In genomic region chr20:63241272-63241671, GRCh38 we compare ENCODE assay signal across 21 cellular contexts. TPM values are rescaled to one million over a fixed set of nuclear protein-coding genes. Genes with fewer than 3 reads are reported as not detected.
DNase-seq lines count a peak whose midpoint lies in the region; ATAC-seq, FAIRE-seq and TF ChIP-seq lines count a peak whose summit lies in the region.
"Had no signal": no experiment of that assay in that cellular context is flagged by ENCODE, and none has a peak within 500 bp of the region (broad histone marks: within the 10 kb centered on the region; RNA-seq: fewer than 3 reads in every experiment).

No MANE protein-coding gene starts in this region.

- H3K27ac ChIP-seq in HepG2 (ENCODE audit: extremely low read length, insufficient read depth, low read length) (no peak overlapping the region), right lobe of liver (no peak overlapping the region), thyroid gland (peak overlapping the region in 2 of 3 donors; percentile 22 to 38), left ventricle myocardium inferior (replicated peaks) (no peak overlapping the region)
- H3K27ac ChIP-seq: GM23248, RWPE1 had no signal

- TF ChIP-seq EP300 in HepG2 (IDR thresholded peaks at IDR 0.05; ENCODE audit: low read depth in 2 of 2, low read length in 2 of 2) (no peak), HepG2 (CRISPR knock-in tag; IDR thresholded peaks at IDR 0.05; ENCODE audit: borderline replicate concordance) (no peak)

- intact Hi-C loops in HepG2 (cut with micrococcal nuclease; ENCODE audit: unreplicated experiment) (loop anchor here (10.0 kb wide), 1 partner anchor 186 kb away; no protein-coding TSS in a partner anchor), right lobe of liver (cut with DNase I) (no loop called here), thyroid gland (cut with DNase I) (no loop called here), left ventricle myocardium inferior (cut with micrococcal nuclease) (no loop called here)

- TF ChIP-seq CTCF in HepG2 (CRISPR knock-in tag; IDR thresholded peaks at IDR 0.05) (no peak; the same call in 1 of the 2 replicates), right lobe of liver (IDR thresholded peaks at IDR 0.05) (no peak), thyroid gland (IDR thresholded peaks at IDR 0.05) (no peak), left ventricle myocardium inferior (IDR thresholded peaks at IDR 0.05; ENCODE audit: borderline replicate concordance) (no peak)

- H3K79me2 ChIP-seq in HepG2 (ENCODE audit: insufficient read depth, low read length): no peaks in the 10 kb centered on the region

- BruUV-seq in HepG2 (replicated peaks; lab: Mats Ljungman, UMichigan): no TSS peak

- H3K27me3 ChIP-seq in HepG2 (ENCODE audit: control insufficient read depth in 1 of 2, insufficient read depth in 2 of 2, low read length in 2 of 2): peaks cover 21 to 76% of the 10 kb centered on the region in 2 experiments
- H3K27me3 ChIP-seq in right lobe of liver: no peaks in the 10 kb centered on the region
- no peaks in the 10 kb centered on the region for H3K27me3 ChIP-seq in thyroid gland
- peaks cover 76% of the 10 kb centered on the region for H3K27me3 ChIP-seq in left ventricle myocardium inferior (ENCODE audit: low read depth)
- H3K27me3 ChIP-seq: BE2C had no signal

- H3K36me3 Mint-ChIP-seq in activated T-cell treated with anti-CD3 and anti-CD28 coated beads, Interleukin-2, amount 50 U/mL, for 72 hours (ENCODE audit: insufficient read depth in 2 of 2): no peaks in the 10 kb centered on the region
- H3K36me3 Mint-ChIP-seq: CD8-positive, alpha-beta T cell had no signal

- ATAC-seq in HepG2 (peak; percentile 11; the same call in 1 of the 3 replicates), right lobe of liver (no peak)
- ATAC-seq in activated T-cell treated with anti-CD3 and anti-CD28 coated beads, Interleukin-2, amount 50 U/mL, for 72 hours (replicated peaks in 1 of 2): no peak
- ATAC-seq: CD8-positive, alpha-beta T cell had no signal

- H2AFZ ChIP-seq in HepG2 (ENCODE audit: low read length): no peak overlapping the region
- H2AFZ ChIP-seq: GM23248 had no signal

- CTCF ChIA-PET in HepG2 (lab: Yijun Ruan, JAX; ENCODE audit: low intra/inter-chr PET ratio, low total read pairs): no interaction called here

- no peaks in the 10 kb centered on the region; the same call in 1 of the 2 replicates for H4K20me1 ChIP-seq in HepG2 (ENCODE audit: insufficient read depth, low read length)

- TF ChIP-seq POLR2A in HepG2 (IDR thresholded peaks at IDR 0.05; ENCODE audit: insufficient read depth in 1 of 2, low read depth in 2 of 2, low read length in 2 of 2) (no peak), right lobe of liver (IDR thresholded peaks at IDR 0.05) (no peak), thyroid gland (IDR thresholded peaks at IDR 0.05) (no peak)

- peaks cover 30% of the 10 kb centered on the region for H3K4me1 ChIP-seq in HepG2 (ENCODE audit: insufficient read depth, low read length)
- H3K4me1 ChIP-seq in right lobe of liver: no peaks in the 10 kb centered on the region
- H3K4me1 ChIP-seq in thyroid gland: peaks cover 27 to 33% of the 10 kb centered on the region in 2 donors
- H3K4me1 ChIP-seq in left ventricle myocardium inferior: no peaks in the 10 kb centered on the region

- peaks cover 7% of the 10 kb centered on the region for H3K27me3 Mint-ChIP-seq in activated T-cell treated with anti-CD3 and anti-CD28 coated beads, Interleukin-2, amount 50 U/mL, for 72 hours (ENCODE audit: low read depth)

- H3K4me3 ChIP-seq in HepG2 (replicated peaks in 1 of 3; ENCODE audit: insufficient read depth in 1 of 3, low read depth in 2 of 3, low read length in 3 of 3) (no peak overlapping the region; a peak in 1 of 6 replicates), right lobe of liver (no peak overlapping the region), thyroid gland (replicated peaks in 1 of 3) (no peak overlapping the region), left ventricle myocardium inferior (no peak overlapping the region)
- H3K4me3 ChIP-seq: GM23248 had no signal

- POLR2A ChIA-PET in HepG2 (lab: Yijun Ruan, JAX): interaction anchor here (0.9 kb wide), 1 partner anchor 18 kb away, joined by 3 read pairs; no protein-coding TSS in a partner anchor

- no peak overlapping the region for H3K27ac Mint-ChIP-seq in activated T-cell treated with anti-CD3 and anti-CD28 coated beads, Interleukin-2, amount 50 U/mL, for 72 hours
- H3K27ac Mint-ChIP-seq: CD8-positive, alpha-beta T cell had no signal

- H3K9ac ChIP-seq in HepG2 (ENCODE audit: insufficient read depth, low read depth, low read length): peak overlapping the region; percentile 2; the same call in 1 of the 2 replicates
- H3K9ac ChIP-seq: GM23248 had no signal

- peak overlapping the region; percentile 26; the same call in 1 of the 2 replicates for H3K4me2 ChIP-seq in HepG2 (ENCODE audit: low read depth, low read length)

- H3K9me3 Mint-ChIP-seq in activated T-cell treated with anti-CD3 and anti-CD28 coated beads, Interleukin-2, amount 50 U/mL, for 72 hours: no peaks in the 10 kb centered on the region
- H3K9me3 Mint-ChIP-seq: CD8-positive, alpha-beta T cell had no signal

- no peak for DNase-seq in HepG2 (ENCODE audit: low spot score)
- DNase-seq in right lobe of liver: no peak
- peak; percentile 54 for DNase-seq in NCI-H2196 (lab: John Stamatoyannopoulos, UW; ENCODE audit: unreplicated experiment)
- peak; percentile 42 for DNase-seq in dermis blood vessel endothelial cell
- peak; percentile 84 to 90 for DNase-seq in thyroid gland
- no peak for DNase-seq in cortex of kidney (lab: John Stamatoyannopoulos, UW)
- no peak for DNase-seq in left ventricle myocardium inferior
- no peak for DNase-seq in activated T-cell treated with anti-CD3 and anti-CD28 coated beads, Interleukin-2, amount 50 U/mL, for 72 hours
- DNase-seq: 8988T; BE2C; CD8-positive, alpha-beta T cell; GM23248; HCEC 1CT; NCI-H1694 treated with DMSO at 0.1 percent for 48 hours; NCI-H446; NCI-H526 treated with DMSO at 0.1 percent for 48 hours; SIG-M5; T-helper 1 cell had no signal

- in situ Hi-C loops in HepG2 (cut with HindIII; ENCODE audit: extremely low pct_ligation_motif_present, low pct_unique_long_range_greater_than_20kb): no loop called here

- no peak for FAIRE-seq in HepG2 (lab: Jason Lieb, UNC)
- FAIRE-seq: D721Med, G401.6 had no signal

- TF ChIP-seq RAD21 in HepG2 (CRISPR knock-in tag; IDR thresholded peaks at IDR 0.05): no peak

- WGBS in HepG2 (ENCODE audit: low lambda C conversion rate): under 1% methylated on average over 11 of the region's 11 CpGs
- 35% methylated on average over 8 of the region's 11 CpGs for WGBS in right lobe of liver (ENCODE audit: insufficient coverage, low coverage, low lambda C conversion rate, missing lambda C conversion rate)
- 12 to 14% methylated on average over 5 to 11 of the region's 11 CpGs for WGBS in thyroid gland, 2 donors

- H3K4me1 Mint-ChIP-seq in activated T-cell treated with anti-CD3 and anti-CD28 coated beads, Interleukin-2, amount 50 U/mL, for 72 hours (ENCODE audit: low read depth): no peaks in the 10 kb centered on the region

- H3K36me3 ChIP-seq in HepG2 (replicated peaks in 1 of 2; ENCODE audit: control insufficient read depth in 1 of 2, insufficient read depth in 2 of 2, low read length in 2 of 2) (no peaks in the 10 kb centered on the region), right lobe of liver (no peaks in the 10 kb centered on the region), thyroid gland (no peaks in the 10 kb centered on the region), left ventricle myocardium inferior (no peaks in the 10 kb centered on the region)
- H3K36me3 ChIP-seq: BE2C had no signal

- no peak overlapping the region for H3K4me3 Mint-ChIP-seq in activated T-cell treated with anti-CD3 and anti-CD28 coated beads, Interleukin-2, amount 50 U/mL, for 72 hours
- H3K4me3 Mint-ChIP-seq: CD8-positive, alpha-beta T cell had no signal

- H3K9me3 ChIP-seq in HepG2 (ENCODE audit: low read length): no peaks in the 10 kb centered on the region
- no peaks in the 10 kb centered on the region for H3K9me3 ChIP-seq in right lobe of liver
- H3K9me3 ChIP-seq in thyroid gland: no peaks in the 10 kb centered on the region
- no peaks in the 10 kb centered on the region for H3K9me3 ChIP-seq in left ventricle myocardium inferior (replicated peaks)
- H3K9me3 ChIP-seq: BE2C had no signal

RNA-seq across cellular contexts. Expression of gene BIRC7, which starts 5.6 kb away (rescaled TPM):
- total RNA-seq in HepG2 (2016; rRNA removed; fragmentation: Illumina TruSeq; extraction: Trizol) (0.20 and 0.27 TPM in 2 replicates), right lobe of liver (not detected), dermis blood vessel endothelial cell (not detected in 2 replicates), thyroid gland (not detected), left ventricle myocardium inferior (0.27 TPM)
- total RNA-seq in HepG2 (2016; cell fraction: cytosol; rRNA removed; fragmentation: Illumina TruSeq; extraction: Trizol; ENCODE audit: low read depth): not detected in 2 replicates
- 0.33 and 0.45 TPM in 2 replicates for total RNA-seq in HepG2 (2016; cell fraction: insoluble cytoplasmic fraction; rRNA removed; fragmentation: Illumina TruSeq; extraction: Trizol)
- 0.12 and 0.17 TPM in 2 replicates for total RNA-seq in HepG2 (2016; cell fraction: membrane; rRNA removed; fragmentation: Illumina TruSeq; extraction: Trizol)
- total RNA-seq in HepG2 (2016; cell fraction: nucleus; rRNA removed; fragmentation: Illumina TruSeq; extraction: Trizol): 0.28 and 0.53 TPM in 2 replicates
- 5.1 and 8.6 TPM in 2 replicates for polyA plus RNA-seq in HepG2 (2011; rRNA removed)
- polyA plus RNA-seq in HepG2 (2011; cell fraction: cytosol; rRNA removed): 4.3 and 7.9 TPM in 2 replicates
- 81.1 and 86.7 TPM in 2 replicates for polyA plus RNA-seq in HepG2 (2011; cell fraction: nucleus; rRNA removed)
- 2.6 and 6.6 TPM in 2 replicates for polyA plus RNA-seq in HepG2 (2012)
- 0.14 TPM in 1 of 2 replicates, not detected in the other for polyA plus RNA-seq in HepG2 (2016; cell fraction: cytosol; fragmentation: Illumina TruSeq; extraction: Trizol; ENCODE audit: low read depth)
- 0.37 TPM in 1 of 2 replicates, not detected in the other for polyA plus RNA-seq in HepG2 (2016; cell fraction: insoluble cytoplasmic fraction; fragmentation: Illumina TruSeq; extraction: Trizol; ENCODE audit: low read depth)
- polyA plus RNA-seq in HepG2 (2016; cell fraction: membrane; fragmentation: Illumina TruSeq; extraction: Trizol; ENCODE audit: low read depth): 0.29 TPM in 1 of 2 replicates, not detected in the other
- 0.62 and 0.85 TPM in 2 replicates for polyA plus RNA-seq in HepG2 (2016; cell fraction: nucleus; fragmentation: Illumina TruSeq; extraction: Trizol; ENCODE audit: insufficient read depth, low read depth)
- polyA minus RNA-seq in HepG2 (2011; rRNA and poly(A)+ RNA removed; ENCODE audit: low replicate concordance): 0.37 and 4.3 TPM in 2 replicates
- 2.0 and 2.2 TPM in 2 replicates for polyA minus RNA-seq in HepG2 (2011; cell fraction: cytosol; rRNA and poly(A)+ RNA removed)
- polyA minus RNA-seq in HepG2 (2011; cell fraction: nucleus; rRNA and poly(A)+ RNA removed): 6.4 and 9.9 TPM in 2 replicates
- under 1 TPM in 1 of 2 donors, not detected in 1; 0.74 TPM for total RNA-seq in activated T-cell treated with anti-CD3 and anti-CD28 coated beads, Interleukin-2, amount 50 U/mL, for 72 hours
- total RNA-seq: GM23248 had no signal
- polyA plus RNA-seq: GM23248 had no signal

RNA-seq across cellular contexts. Expression of gene NKAIN4, which starts 13.0 kb away (rescaled TPM):
- not detected in 2 replicates for total RNA-seq in HepG2 (2016; rRNA removed; fragmentation: Illumina TruSeq; extraction: Trizol)
- not detected in 2 replicates for total RNA-seq in HepG2 (2016; cell fraction: cytosol; rRNA removed; fragmentation: Illumina TruSeq; extraction: Trizol; ENCODE audit: low read depth)
- total RNA-seq in HepG2 (2016; cell fraction: insoluble cytoplasmic fraction; rRNA removed; fragmentation: Illumina TruSeq; extraction: Trizol): not detected in 2 replicates
- total RNA-seq in HepG2 (2016; cell fraction: membrane; rRNA removed; fragmentation: Illumina TruSeq; extraction: Trizol): not detected in 2 replicates
- not detected in 2 replicates for total RNA-seq in HepG2 (2016; cell fraction: nucleus; rRNA removed; fragmentation: Illumina TruSeq; extraction: Trizol)
- not detected in 2 replicates for polyA plus RNA-seq in HepG2 (2011; rRNA removed)
- polyA plus RNA-seq in HepG2 (2011; cell fraction: cytosol; rRNA removed): not detected in 2 replicates
- polyA plus RNA-seq in HepG2 (2011; cell fraction: nucleus; rRNA removed): not detected in 2 replicates
- polyA plus RNA-seq in HepG2 (2012): 0.27 TPM in 1 of 2 replicates, not detected in the other
- not detected in 2 replicates for polyA plus RNA-seq in HepG2 (2016; cell fraction: cytosol; fragmentation: Illumina TruSeq; extraction: Trizol; ENCODE audit: low read depth)
- not detected in 2 replicates for polyA plus RNA-seq in HepG2 (2016; cell fraction: insoluble cytoplasmic fraction; fragmentation: Illumina TruSeq; extraction: Trizol; ENCODE audit: low read depth)
- polyA plus RNA-seq in HepG2 (2016; cell fraction: membrane; fragmentation: Illumina TruSeq; extraction: Trizol; ENCODE audit: low read depth): not detected in 2 replicates
- polyA plus RNA-seq in HepG2 (2016; cell fraction: nucleus; fragmentation: Illumina TruSeq; extraction: Trizol; ENCODE audit: insufficient read depth, low read depth): not detected in 2 replicates
- not detected in 2 replicates for polyA minus RNA-seq in HepG2 (2011; rRNA and poly(A)+ RNA removed; ENCODE audit: low replicate concordance)
- not detected in 2 replicates for polyA minus RNA-seq in HepG2 (2011; cell fraction: cytosol; rRNA and poly(A)+ RNA removed)
- polyA minus RNA-seq in HepG2 (2011; cell fraction: nucleus; rRNA and poly(A)+ RNA removed): not detected in 2 replicates
- total RNA-seq in right lobe of liver: not detected
- total RNA-seq in dermis blood vessel endothelial cell: not detected in 2 replicates
- total RNA-seq in thyroid gland: 1 to 10 TPM in 1 of 4 donors, under 1 TPM in 2, not detected in 1; 0.45 to 5.5 (median 0.67) TPM
- total RNA-seq in left ventricle myocardium inferior: not detected
- total RNA-seq in activated T-cell treated with anti-CD3 and anti-CD28 coated beads, Interleukin-2, amount 50 U/mL, for 72 hours: not detected
- total RNA-seq: CD8-positive, alpha-beta T cell; GM23248 had no signal
- polyA plus RNA-seq: GM23248 had no signal

RNA-seq across cellular contexts. Expression of gene YTHDF1, which starts 25.3 kb away (rescaled TPM):
- total RNA-seq in HepG2 (2016; rRNA removed; fragmentation: Illumina TruSeq; extraction: Trizol): 37.7 and 39.8 TPM in 2 replicates
- total RNA-seq in HepG2 (2016; cell fraction: cytosol; rRNA removed; fragmentation: Illumina TruSeq; extraction: Trizol; ENCODE audit: low read depth): 15.1 and 15.2 TPM in 2 replicates
- 35.8 and 37.7 TPM in 2 replicates for total RNA-seq in HepG2 (2016; cell fraction: insoluble cytoplasmic fraction; rRNA removed; fragmentation: Illumina TruSeq; extraction: Trizol)
- 41.8 and 42.4 TPM in 2 replicates for total RNA-seq in HepG2 (2016; cell fraction: membrane; rRNA removed; fragmentation: Illumina TruSeq; extraction: Trizol)
- 28.2 and 31.2 TPM in 2 replicates for total RNA-seq in HepG2 (2016; cell fraction: nucleus; rRNA removed; fragmentation: Illumina TruSeq; extraction: Trizol)
- polyA plus RNA-seq in HepG2 (2011; rRNA removed): 34.5 and 36.4 TPM in 2 replicates
- 27.2 and 28.5 TPM in 2 replicates for polyA plus RNA-seq in HepG2 (2011; cell fraction: cytosol; rRNA removed)
- polyA plus RNA-seq in HepG2 (2011; cell fraction: nucleus; rRNA removed): 36.7 and 41.9 TPM in 2 replicates
- polyA plus RNA-seq in HepG2 (2012): 36.8 and 38.5 TPM in 2 replicates
- 9.5 and 11.3 TPM in 2 replicates for polyA plus RNA-seq in HepG2 (2016; cell fraction: cytosol; fragmentation: Illumina TruSeq; extraction: Trizol; ENCODE audit: low read depth)
- polyA plus RNA-seq in HepG2 (2016; cell fraction: insoluble cytoplasmic fraction; fragmentation: Illumina TruSeq; extraction: Trizol; ENCODE audit: low read depth): 51.6 and 60.0 TPM in 2 replicates
- 29.6 and 31.9 TPM in 2 replicates for polyA plus RNA-seq in HepG2 (2016; cell fraction: membrane; fragmentation: Illumina TruSeq; extraction: Trizol; ENCODE audit: low read depth)
- polyA plus RNA-seq in HepG2 (2016; cell fraction: nucleus; fragmentation: Illumina TruSeq; extraction: Trizol; ENCODE audit: insufficient read depth, low read depth): 75.9 and 78.1 TPM in 2 replicates
- 40.3 and 47.9 TPM in 2 replicates for polyA minus RNA-seq in HepG2 (2011; rRNA and poly(A)+ RNA removed; ENCODE audit: low replicate concordance)
- polyA minus RNA-seq in HepG2 (2011; cell fraction: cytosol; rRNA and poly(A)+ RNA removed): 30.1 and 32.4 TPM in 2 replicates
- polyA minus RNA-seq in HepG2 (2011; cell fraction: nucleus; rRNA and poly(A)+ RNA removed): 17.8 and 21.1 TPM in 2 replicates
- 10 to 100 TPM; 16.4 to 23.6 (median 21.1) TPM for total RNA-seq in right lobe of liver
- total RNA-seq in dermis blood vessel endothelial cell: 18.4 and 28.1 TPM in 2 replicates
- 10 to 100 TPM; 41.3 to 54.2 (median 43.4) TPM for total RNA-seq in thyroid gland
- total RNA-seq in left ventricle myocardium inferior: 22.2 TPM
- 10 to 100 TPM; 39.1 to 43.2 TPM for total RNA-seq in activated T-cell treated with anti-CD3 and anti-CD28 coated beads, Interleukin-2, amount 50 U/mL, for 72 hours

RNA-seq across cellular contexts. Expression of gene ARFGAP1, which starts 31.3 kb away (rescaled TPM):
- 51.4 and 132 TPM in 2 replicates for total RNA-seq in HepG2 (2016; rRNA removed; fragmentation: Illumina TruSeq; extraction: Trizol)
- 32.3 and 33.5 TPM in 2 replicates for total RNA-seq in HepG2 (2016; cell fraction: cytosol; rRNA removed; fragmentation: Illumina TruSeq; extraction: Trizol; ENCODE audit: low read depth)
- total RNA-seq in HepG2 (2016; cell fraction: insoluble cytoplasmic fraction; rRNA removed; fragmentation: Illumina TruSeq; extraction: Trizol): 44.4 and 147 TPM in 2 replicates
- total RNA-seq in HepG2 (2016; cell fraction: membrane; rRNA removed; fragmentation: Illumina TruSeq; extraction: Trizol): 36.6 and 38.2 TPM in 2 replicates
- 173 and 206 TPM in 2 replicates for total RNA-seq in HepG2 (2016; cell fraction: nucleus; rRNA removed; fragmentation: Illumina TruSeq; extraction: Trizol)
- polyA plus RNA-seq in HepG2 (2011; rRNA removed): 132 and 173 TPM in 2 replicates
- 40.1 and 86.0 TPM in 2 replicates for polyA plus RNA-seq in HepG2 (2011; cell fraction: cytosol; rRNA removed)
- polyA plus RNA-seq in HepG2 (2011; cell fraction: nucleus; rRNA removed): 1,804 and 3,077 TPM in 2 replicates
- polyA plus RNA-seq in HepG2 (2012): 112 and 149 TPM in 2 replicates
- polyA plus RNA-seq in HepG2 (2016; cell fraction: cytosol; fragmentation: Illumina TruSeq; extraction: Trizol; ENCODE audit: low read depth): 5.1 and 5.7 TPM in 2 replicates
- 47.2 and 54.2 TPM in 2 replicates for polyA plus RNA-seq in HepG2 (2016; cell fraction: insoluble cytoplasmic fraction; fragmentation: Illumina TruSeq; extraction: Trizol; ENCODE audit: low read depth)
- polyA plus RNA-seq in HepG2 (2016; cell fraction: membrane; fragmentation: Illumina TruSeq; extraction: Trizol; ENCODE audit: low read depth): 13.3 and 16.2 TPM in 2 replicates
- polyA plus RNA-seq in HepG2 (2016; cell fraction: nucleus; fragmentation: Illumina TruSeq; extraction: Trizol; ENCODE audit: insufficient read depth, low read depth): 572 and 622 TPM in 2 replicates
- 69.2 and 278 TPM in 2 replicates for polyA minus RNA-seq in HepG2 (2011; rRNA and poly(A)+ RNA removed; ENCODE audit: low replicate concordance)
- 47.8 and 61.7 TPM in 2 replicates for polyA minus RNA-seq in HepG2 (2011; cell fraction: cytosol; rRNA and poly(A)+ RNA removed)
- polyA minus RNA-seq in HepG2 (2011; cell fraction: nucleus; rRNA and poly(A)+ RNA removed): 203 and 232 TPM in 2 replicates
- total RNA-seq in right lobe of liver: 10 to 100 TPM; 17.4 to 42.8 (median 29.5) TPM
- 60.0 and 70.8 TPM in 2 replicates for total RNA-seq in dermis blood vessel endothelial cell
- total RNA-seq in thyroid gland: 10 to 100 TPM; 70.7 to 75.7 (median 72.7) TPM
- total RNA-seq in left ventricle myocardium inferior: 33.4 TPM
- total RNA-seq in activated T-cell treated with anti-CD3 and anti-CD28 coated beads, Interleukin-2, amount 50 U/mL, for 72 hours: 10 to 100 TPM; 75.8 to 76.6 TPM

RNA-seq across cellular contexts. Expression of gene COL20A1, which starts 51.7 kb away (rescaled TPM):
- total RNA-seq in HepG2 (2016; rRNA removed; fragmentation: Illumina TruSeq; extraction: Trizol) (not detected in 2 replicates), right lobe of liver (not detected), dermis blood vessel endothelial cell (under 0.01 TPM in 1 of 2 replicates, not detected in the other), thyroid gland (under 1 TPM in 1 of 4 donors, not detected in 3; 0.13 TPM), left ventricle myocardium inferior (not detected)
- not detected in 2 replicates for total RNA-seq in HepG2 (2016; cell fraction: cytosol; rRNA removed; fragmentation: Illumina TruSeq; extraction: Trizol; ENCODE audit: low read depth)
- not detected in 2 replicates for total RNA-seq in HepG2 (2016; cell fraction: insoluble cytoplasmic fraction; rRNA removed; fragmentation: Illumina TruSeq; extraction: Trizol)
- not detected in 2 replicates for total RNA-seq in HepG2 (2016; cell fraction: membrane; rRNA removed; fragmentation: Illumina TruSeq; extraction: Trizol)
- not detected in 2 replicates for total RNA-seq in HepG2 (2016; cell fraction: nucleus; rRNA removed; fragmentation: Illumina TruSeq; extraction: Trizol)
- 0.03 TPM in 1 of 2 replicates, not detected in the other for polyA plus RNA-seq in HepG2 (2011; rRNA removed)
- polyA plus RNA-seq in HepG2 (2011; cell fraction: cytosol; rRNA removed): 0.03 TPM in 1 of 2 replicates, not detected in the other
- 0.09 and 0.14 TPM in 2 replicates for polyA plus RNA-seq in HepG2 (2011; cell fraction: nucleus; rRNA removed)
- not detected in 2 replicates for polyA plus RNA-seq in HepG2 (2012)
- not detected in 2 replicates for polyA plus RNA-seq in HepG2 (2016; cell fraction: cytosol; fragmentation: Illumina TruSeq; extraction: Trizol; ENCODE audit: low read depth)
- not detected in 2 replicates for polyA plus RNA-seq in HepG2 (2016; cell fraction: insoluble cytoplasmic fraction; fragmentation: Illumina TruSeq; extraction: Trizol; ENCODE audit: low read depth)
- polyA plus RNA-seq in HepG2 (2016; cell fraction: membrane; fragmentation: Illumina TruSeq; extraction: Trizol; ENCODE audit: low read depth): not detected in 2 replicates
- not detected in 2 replicates for polyA plus RNA-seq in HepG2 (2016; cell fraction: nucleus; fragmentation: Illumina TruSeq; extraction: Trizol; ENCODE audit: insufficient read depth, low read depth)
- polyA minus RNA-seq in HepG2 (2011; rRNA and poly(A)+ RNA removed; ENCODE audit: low replicate concordance): not detected in 2 replicates
- polyA minus RNA-seq in HepG2 (2011; cell fraction: cytosol; rRNA and poly(A)+ RNA removed): not detected in 2 replicates
- polyA minus RNA-seq in HepG2 (2011; cell fraction: nucleus; rRNA and poly(A)+ RNA removed): under 0.01 and 0.12 TPM in 2 replicates
- under 1 TPM; 0.50 to 0.58 TPM for total RNA-seq in activated T-cell treated with anti-CD3 and anti-CD28 coated beads, Interleukin-2, amount 50 U/mL, for 72 hours
- total RNA-seq: GM23248 had no signal
- polyA plus RNA-seq: GM23248 had no signal

Comparison
In these comparisons a context has a peak if more than half of its experiments do, and no peak if none do; other contexts are left out.
1. DNase-seq: peak in NCI-H2196 (single experiment), dermis blood vessel endothelial cell (single experiment) and thyroid gland (2 of 2); none in HepG2 (single experiment), right lobe of liver (0 of 3), cortex of kidney (single experiment), left ventricle myocardium inferior (single experiment) and activated T-cell treated with anti-CD3 and anti-CD28 coated beads, Interleukin-2, amount 50 U/mL, for 72 hours (0 of 2).
2. H3K27ac ChIP-seq: peak in thyroid gland (2 of 3); none in HepG2 (single experiment), right lobe of liver (0 of 3) and left ventricle myocardium inferior (single experiment).